ENCODE assay signal across 12 cellular contexts in genomic region chr5:96601200-96601599, GRCh38.
DNase-seq lines count a peak whose midpoint lies in the region; ATAC-seq and TF ChIP-seq lines count a peak whose summit lies in the region.
"Had no signal": no experiment of that assay in that cellular context is flagged by ENCODE, and none has a peak within 500 bp of the region (broad histone marks: within the 10 kb centered on the region; RNA-seq: fewer than 3 reads in every experiment).

No MANE protein-coding gene starts in this region.

- no peak for TF ChIP-seq POLR2A in body of pancreas (IDR thresholded peaks at IDR 0.05)

- H3K4me3 ChIP-seq in heart right ventricle (peak overlapping the region in 3 of 10 donors; percentile 16 to 29 (median 19)), right atrium auricular region (no peak overlapping the region), body of pancreas (no peak overlapping the region), urinary bladder (ENCODE audit: low read depth, low read length) (no peak overlapping the region)
- H3K4me3 ChIP-seq: GM23338, HAP-1, Peyer's patch had no signal

- H3K36me3 ChIP-seq in heart right ventricle (no peaks in the 10 kb centered on the region), right atrium auricular region (no peaks in the 10 kb centered on the region), body of pancreas (replicated peaks in 1 of 2; ENCODE audit: insufficient read depth in 1 of 2, low read depth in 2 of 2) (no peaks in the 10 kb centered on the region), urinary bladder (ENCODE audit: insufficient read depth) (no peaks in the 10 kb centered on the region)
- H3K36me3 ChIP-seq: HAP-1, Peyer's patch had no signal

- WGBS in heart right ventricle, 2 donors = 41 to 54% methylated on average over 5 of the region's 5 CpGs
- 15 to 23% methylated on average over 5 of the region's 5 CpGs for WGBS in body of pancreas, 2 donors
- 57% methylated on average over 5 of the region's 5 CpGs for WGBS in urinary bladder

- H3K27me3 ChIP-seq in heart right ventricle (peaks cover 0 to 10% (median 0%) of the 10 kb centered on the region in 7 donors), right atrium auricular region (no peaks in the 10 kb centered on the region), body of pancreas (no peaks in the 10 kb centered on the region)
- H3K27me3 ChIP-seq: Peyer's patch had no signal

- H3K27ac ChIP-seq in heart right ventricle (peak overlapping the region in 1 of 10 donors; percentile 6), right atrium auricular region (no peak overlapping the region), body of pancreas (no peak overlapping the region), urinary bladder (ENCODE audit: low read depth) (peak overlapping the region; percentile 5)
- H3K27ac ChIP-seq: Peyer's patch had no signal

- TF ChIP-seq CTCF in heart right ventricle (IDR thresholded peaks at IDR 0.05) (no peak), right atrium auricular region (IDR thresholded peaks at IDR 0.05) (no peak), body of pancreas (IDR thresholded peaks at IDR 0.05) (no peak)

- intact Hi-C loops in heart right ventricle (cut with DNase I) = loop anchor here in 9 of 10 donors (1.0 to 10.0 kb wide), 11 partner anchors 226 to 959 kb away; no protein-coding TSS in a partner anchor
- intact Hi-C loops in body of pancreas (cut with DNase I) = no loop called here

- H3K4me1 ChIP-seq in heart right ventricle = peaks cover 0 to 17% (median 4%) of the 10 kb centered on the region in 9 donors
- no peaks in the 10 kb centered on the region for H3K4me1 ChIP-seq in right atrium auricular region
- peaks cover 11% of the 10 kb centered on the region for H3K4me1 ChIP-seq in body of pancreas
- H3K4me1 ChIP-seq in urinary bladder (ENCODE audit: insufficient read depth) = no peaks in the 10 kb centered on the region
- H3K4me1 ChIP-seq: HAP-1, Peyer's patch had no signal

- DNase-seq in heart right ventricle (no peak), right atrium auricular region (ENCODE audit: low spot score) (no peak), body of pancreas (no peak), glomerular endothelial cell (ENCODE audit: extremely low read depth, low read depth, low spot score) (peak; percentile 77), NCI-H526 (lab: John Stamatoyannopoulos, UW) (no peak)
- DNase-seq: KG1 had no signal

- no peaks in the 10 kb centered on the region for H3K9me3 ChIP-seq in heart right ventricle
- H3K9me3 ChIP-seq in right atrium auricular region = no peaks in the 10 kb centered on the region
- H3K9me3 ChIP-seq in body of pancreas = no peaks in the 10 kb centered on the region
- H3K9me3 ChIP-seq: HAP-1, Peyer's patch had no signal

- peak in 5 of 8 donors; percentile 35 to 84 (median 68) for ATAC-seq in heart right ventricle
- ATAC-seq in body of pancreas = peak; percentile 65
- no peak for ATAC-seq in HG03378 (IDR thresholded peaks at IDR 0.05; ENCODE audit: unreplicated experiment)
- ATAC-seq in GM21423 (IDR thresholded peaks at IDR 0.05; ENCODE audit: unreplicated experiment) = no peak

Comparison
In these comparisons a context has a peak if more than half of its experiments do, and no peak if none do; other contexts are left out.
1. ATAC-seq: peak in heart right ventricle (5 of 8) and body of pancreas (single experiment); none in HG03378 (single experiment) and GM21423 (single experiment).